ENCODE assay signal across 9 cellular contexts in the genomic region with DNA sequence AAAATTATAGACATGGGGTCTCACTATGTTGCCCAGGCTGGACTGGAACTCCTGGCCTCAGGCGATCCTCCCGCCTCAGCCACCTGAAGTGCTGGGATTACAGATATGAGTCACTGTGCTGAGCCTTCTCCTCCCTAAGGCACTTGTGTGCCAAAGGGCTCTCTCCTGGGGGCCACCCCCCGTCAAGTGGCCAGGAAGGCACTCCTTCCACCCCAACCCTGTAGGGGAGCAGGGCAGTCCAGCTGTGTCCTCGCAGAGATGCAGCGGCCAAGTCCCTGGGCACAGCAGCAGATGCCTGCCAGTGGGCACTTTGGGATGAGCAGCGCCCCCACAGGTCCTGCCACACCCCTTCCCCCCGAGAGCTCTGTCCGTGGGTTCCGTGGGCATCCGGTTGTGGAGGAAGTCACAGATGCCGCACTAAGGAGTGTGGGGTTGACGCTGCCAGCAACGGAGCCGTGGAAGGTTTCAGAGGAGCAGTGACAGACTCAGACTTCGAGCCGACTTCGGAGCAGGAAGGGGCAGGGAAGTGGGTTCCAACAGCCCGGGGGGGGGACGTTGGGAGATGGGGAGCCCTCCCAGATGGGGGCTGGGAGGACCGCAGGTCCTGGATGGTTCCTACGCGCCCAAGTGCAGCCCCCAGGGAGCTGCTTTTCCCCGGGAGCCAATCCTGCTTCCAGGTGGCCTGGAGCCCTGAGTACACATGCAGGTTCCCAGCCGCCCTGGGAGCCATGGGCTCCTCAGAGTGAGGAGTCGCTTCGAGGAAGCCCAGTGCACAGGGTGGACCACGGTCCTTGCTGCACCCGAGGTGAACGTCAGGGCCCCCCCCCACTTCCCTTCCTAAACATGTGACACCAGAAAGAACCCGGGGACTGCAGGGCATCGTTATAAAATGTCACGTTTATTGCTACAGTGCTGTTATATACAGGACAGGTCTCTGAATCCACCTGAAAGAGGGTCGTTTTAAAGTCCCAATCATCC. TPM values are rescaled to one million over a fixed set of nuclear protein-coding genes. Genes with fewer than 3 reads are reported as not detected.
DNase-seq lines count a peak whose midpoint lies in the region; ATAC-seq and TF ChIP-seq lines count a peak whose summit lies in the region.
"Had no signal": no experiment of that assay in that cellular context is flagged by ENCODE, and none has a peak within 500 bp of the region (broad histone marks: within the 10 kb centered on the region; RNA-seq: fewer than 3 reads in every experiment).

No MANE protein-coding gene starts in this region.

- intact Hi-C loops in Right ventricle myocardium inferior (cut with DNase I), result loop anchor here (5.0 kb wide), 1 partner anchor 64 kb away; no protein-coding TSS in a partner anchor
- intact Hi-C loops in Right ventricle myocardium superior (cut with DNase I), result no loop called here

- no peak for TF ChIP-seq CTCF in thoracic aorta (IDR thresholded peaks at IDR 0.05)

- peak overlapping the region; percentile 89 for H3K4me3 Mint-ChIP-seq in T-helper 17 cell
- H3K4me3 Mint-ChIP-seq in central memory CD8-positive, alpha-beta T cell, result peak overlapping the region; percentile 79

- H3K36me3 Mint-ChIP-seq in T-helper 17 cell (ENCODE audit: low read depth), result no peaks in the 10 kb centered on the region
- peaks cover 21% of the 10 kb centered on the region for H3K36me3 Mint-ChIP-seq in central memory CD8-positive, alpha-beta T cell (ENCODE audit: insufficient read depth)

- H3K9me3 ChIP-seq in T-helper 17 cell (ENCODE audit: control insufficient read depth, low read length, poor library complexity, severe bottlenecking) (no peaks in the 10 kb centered on the region), thoracic aorta (no peaks in the 10 kb centered on the region)

- H3K27me3 ChIP-seq in thoracic aorta (replicated peaks; ENCODE audit: insufficient read depth), result no peaks in the 10 kb centered on the region

- peak overlapping the region; percentile 88 for H3K27ac Mint-ChIP-seq in T-helper 17 cell
- peak overlapping the region; percentile 78 for H3K27ac Mint-ChIP-seq in central memory CD8-positive, alpha-beta T cell (ENCODE audit: low read depth)

- peaks cover 17 to 21% of the 10 kb centered on the region in 2 donors for H3K4me1 ChIP-seq in thoracic aorta (ENCODE audit: control insufficient read depth in 1 of 2, low read depth in 2 of 2)

- H3K9me3 Mint-ChIP-seq in central memory CD8-positive, alpha-beta T cell, result no peaks in the 10 kb centered on the region

- no peak overlapping the region for H3K27ac ChIP-seq in thoracic aorta

- peak; percentile 50 for DNase-seq in Right ventricle myocardium inferior (ENCODE audit: missing footprints)
- DNase-seq in Right ventricle myocardium superior, result no peak
- DNase-seq in T-helper 17 cell, result no peak
- DNase-seq in central memory CD8-positive, alpha-beta T cell (ENCODE audit: low spot score in 2 of 2), result no peak
- no peak for DNase-seq in thoracic aorta (ENCODE audit: low spot score)
- DNase-seq in NCI-H1694 (lab: John Stamatoyannopoulos, UW), result no peak
- no peak for DNase-seq in AML-193 (lab: John Stamatoyannopoulos, UW)
- no peak for DNase-seq in mucosa of gallbladder (ENCODE audit: low spot score)
- DNase-seq: NCI-H1105 had no signal

- ATAC-seq in Right ventricle myocardium inferior (no peak), Right ventricle myocardium superior (ENCODE audit: poor library complexity) (no peak), T-helper 17 cell (no peak), thoracic aorta (ENCODE audit: insufficient number of reproducible peaks, low FRiP score, low read depth) (no peak)
- ATAC-seq in central memory CD8-positive, alpha-beta T cell (replicated peaks; ENCODE audit: extremely low read depth, poor library complexity, severe bottlenecking), result no peak

- peaks cover 29% of the 10 kb centered on the region for H3K4me1 Mint-ChIP-seq in T-helper 17 cell
- peaks cover 36% of the 10 kb centered on the region for H3K4me1 Mint-ChIP-seq in central memory CD8-positive, alpha-beta T cell

- H3K4me3 ChIP-seq in thoracic aorta, result peak overlapping the region; percentile 46

- H3K36me3 ChIP-seq in thoracic aorta, result no peaks in the 10 kb centered on the region

- H3K27me3 Mint-ChIP-seq in T-helper 17 cell, result no peaks in the 10 kb centered on the region
- H3K27me3 Mint-ChIP-seq in central memory CD8-positive, alpha-beta T cell, result no peaks in the 10 kb centered on the region

RNA-seq across cellular contexts. Expression of a gene that starts 3.4 kb away (rescaled TPM):
- 1,146 TPM for total RNA-seq in Right ventricle myocardium inferior
- total RNA-seq in Right ventricle myocardium superior, result 1,222 TPM
- total RNA-seq in T-helper 17 cell, result 100 to 1,000 TPM; 125 to 128 TPM
- 10 to 100 TPM; 32.7 to 51.9 TPM for total RNA-seq in thoracic aorta
- total RNA-seq in mucosa of gallbladder, result 254 TPM

RNA-seq across cellular contexts. Expression of a gene that starts 16.0 kb away (rescaled TPM):
- total RNA-seq in Right ventricle myocardium inferior, result 64.2 TPM
- total RNA-seq in Right ventricle myocardium superior, result 52.4 TPM
- 10 to 100 TPM; 37.9 to 40.6 TPM for total RNA-seq in T-helper 17 cell
- total RNA-seq in thoracic aorta, result 100 to 1,000 TPM in 1 of 2 donors, 10 to 100 TPM in 1; 97.8 to 102 TPM
- 82.8 TPM for total RNA-seq in mucosa of gallbladder

RNA-seq across cellular contexts. Expression of a gene that starts 40.6 kb away (rescaled TPM):
- total RNA-seq in Right ventricle myocardium inferior (9.6 TPM), Right ventricle myocardium superior (8.0 TPM), T-helper 17 cell (1 to 10 TPM; 2.7 to 3.3 TPM), thoracic aorta (10 to 100 TPM; 23.4 to 26.4 TPM), mucosa of gallbladder (58.6 TPM)

RNA-seq across cellular contexts. Expression of a gene that starts 43.7 kb away (rescaled TPM):
- total RNA-seq in Right ventricle myocardium inferior (25.3 TPM), Right ventricle myocardium superior (20.0 TPM), T-helper 17 cell (10 to 100 TPM; 46.9 to 47.4 TPM), thoracic aorta (10 to 100 TPM; 46.0 to 52.5 TPM), mucosa of gallbladder (83.0 TPM)
